Comparison of ENCODE assay signal across 28 cellular contexts in genomic region chr11:95671768-95672167, GRCh38.
DNase-seq lines count a peak whose midpoint lies in the region; ATAC-seq, FAIRE-seq and TF ChIP-seq lines count a peak whose summit lies in the region.
"Had no signal": no experiment of that assay in that cellular context is flagged by ENCODE, and none has a peak within 500 bp of the region (broad histone marks: within the 10 kb centered on the region; RNA-seq: fewer than 3 reads in every experiment).

No MANE protein-coding gene starts in this region.

- intact Hi-C loops in left lung (cut with DNase I), result no loop called here

- H4K8ac ChIP-seq in trophoblast cell (ENCODE audit: low read depth, low read length) (no peak overlapping the region), H9 (replicated peaks; ENCODE audit: insufficient read length, low read depth, low read length) (no peak overlapping the region)

- H3K4me3 ChIP-seq in AG10803 (ENCODE audit: low read length) (no peak overlapping the region), left lung (no peak overlapping the region), trophoblast cell (ENCODE audit: low read depth, low read length) (no peak overlapping the region)
- H3K4me3 ChIP-seq: K562, psoas muscle, SJSA1, testis, uterus had no signal

- H3K23me2 ChIP-seq in H9 (ENCODE audit: insufficient read length, low read depth, low read length, poor library complexity, severe bottlenecking), result no peaks in the 10 kb centered on the region

- no peak overlapping the region for H4K12ac ChIP-seq in trophoblast cell (ENCODE audit: low read depth, low read length)

- H2BK5ac ChIP-seq in trophoblast cell (ENCODE audit: low read depth, low read length, poor library complexity), result no peak overlapping the region
- no peak overlapping the region for H2BK5ac ChIP-seq in H9 (ENCODE audit: insufficient read length, low read length)

- H2BK12ac ChIP-seq in trophoblast cell (ENCODE audit: low read length) (no peak overlapping the region), H9 (ENCODE audit: insufficient read length, low read depth, low read length) (no peak overlapping the region)

- no peak overlapping the region for H4K5ac ChIP-seq in H9 (ENCODE audit: insufficient read length, low read depth, low read length)

- WGBS in trophoblast cell (ENCODE audit: extremely low coverage, insufficient coverage, insufficient read length), result no CpG with 5 or more reads among the region's 2 CpGs
- WGBS in H9 (ENCODE audit: extremely low coverage, insufficient read length, low lambda C conversion rate), result no CpG with 5 or more reads among the region's 2 CpGs

- H3K9ac ChIP-seq in trophoblast cell (ENCODE audit: low read length), result no peak overlapping the region
- no peak overlapping the region for H3K9ac ChIP-seq in H9 (ENCODE audit: extremely low read depth, insufficient read length, low read length)

- ATAC-seq in left lung, result peak; percentile 35
- ATAC-seq: activated naive CD8-positive, alpha-beta T cell treated with anti-CD3 and anti-CD28 coated beads, Interleukin-2, amount 50 U/mL, for 24 hours; effector memory CD8-positive, alpha-beta T cell; esophagus mucosa; K562; Panc1; psoas muscle had no signal

- H2BK15ac ChIP-seq in H9 (ENCODE audit: low read depth, low read length), result no peak overlapping the region

- no peak for TF ChIP-seq CTCF in AG10803 (conservative IDR thresholded peaks at IDR 0.05; ENCODE audit: low read length)
- no peak for TF ChIP-seq CTCF in left lung (IDR thresholded peaks at IDR 0.05)
- no peak for TF ChIP-seq CTCF in HFFc6 (IDR thresholded peaks at IDR 0.05)
- no peak for TF ChIP-seq CTCF in H9 (conservative IDR thresholded peaks at IDR 0.05)

- H3K23ac ChIP-seq in trophoblast cell (ENCODE audit: low read length), result no peak overlapping the region
- no peak overlapping the region for H3K23ac ChIP-seq in H9 (ENCODE audit: insufficient read length, low read depth, low read length)

- DNase-seq in AG10803 (ENCODE audit: low read depth) (peak; percentile 81), NCI-H1694 treated with DMSO at 0.1 percent for 48 hours (lab: John Stamatoyannopoulos, UW) (peak; percentile 72), left lung (no peak), HFFc6 (no peak), trophoblast cell (no peak), H9 (no peak)
- no peak for DNase-seq in stimulated activated naive CD4-positive, alpha-beta T cell (lab: John Stamatoyannopoulos, UW)
- DNase-seq: activated CD4-positive, alpha-beta T cell treated with anti-CD3 and anti-CD28 coated beads for 48 hours; activated gamma-delta T cell treated with Interleukin-2 at 50 U/mL for 16 hours; activated naive CD8-positive, alpha-beta T cell treated with anti-CD3 and anti-CD28 coated beads, Interleukin-2, amount 50 U/mL, for 24 hours; activated T-cell treated with anti-CD3 and anti-CD28 coated beads, Interleukin-2, amount 50 U/mL, for 24 hours; effector memory CD8-positive, alpha-beta T cell; kidney glomerular epithelial cell; mammary epithelial cell; NCI-H1436; NCI-H524 treated with DMSO at 0.1 percent for 48 hours; psoas muscle; testis; uterus had no signal

- no peaks in the 10 kb centered on the region for H3K27me3 ChIP-seq in left lung
- no peaks in the 10 kb centered on the region for H3K27me3 ChIP-seq in trophoblast cell (ENCODE audit: insufficient read depth, low read length)
- no peaks in the 10 kb centered on the region for H3K27me3 ChIP-seq in H9 (ENCODE audit: insufficient read depth, low read length)
- H3K27me3 ChIP-seq: SJSA1, testis, uterus had no signal

- no peaks in the 10 kb centered on the region for H3K9me3 ChIP-seq in left lung
- no peaks in the 10 kb centered on the region for H3K9me3 ChIP-seq in trophoblast cell (ENCODE audit: insufficient read depth, low read depth, low read length)
- no peaks in the 10 kb centered on the region for H3K9me3 ChIP-seq in H9 (ENCODE audit: control insufficient read depth, low read depth, low read length)
- H3K9me3 ChIP-seq: psoas muscle, SJSA1, testis, uterus had no signal

- H3K27ac Mint-ChIP-seq in HFFc6, result no peak overlapping the region
- no peak overlapping the region for H3K27ac Mint-ChIP-seq in H9
- H3K27ac Mint-ChIP-seq: activated naive CD8-positive, alpha-beta T cell treated with anti-CD3 and anti-CD28 coated beads, Interleukin-2, amount 50 U/mL, for 24 hours; activated T-cell treated with anti-CD3 and anti-CD28 coated beads, Interleukin-2, amount 50 U/mL, for 24 hours; CD14-positive monocyte; effector memory CD8-positive, alpha-beta T cell; T-helper 1 cell treated with Interleukin-12 subunit alpha and Interleukin-12 subunit beta and Interleukin-4 antibody, amounts not matched to agents 30 μg/mL and 1 μg/mL, for 36 hours had no signal

- no peak overlapping the region for H3K4me3 Mint-ChIP-seq in HFFc6
- no peak overlapping the region for H3K4me3 Mint-ChIP-seq in H9
- H3K4me3 Mint-ChIP-seq: activated naive CD8-positive, alpha-beta T cell treated with anti-CD3 and anti-CD28 coated beads, Interleukin-2, amount 50 U/mL, for 24 hours; activated T-cell treated with anti-CD3 and anti-CD28 coated beads, Interleukin-2, amount 50 U/mL, for 24 hours; CD14-positive monocyte; effector memory CD8-positive, alpha-beta T cell; T-helper 1 cell treated with Interleukin-12 subunit alpha and Interleukin-12 subunit beta and Interleukin-4 antibody, amounts not matched to agents 30 μg/mL and 1 μg/mL, for 36 hours had no signal

- no peak overlapping the region for H2BK20ac ChIP-seq in H9 (ENCODE audit: low read depth, low read length, poor library complexity, severe bottlenecking)

- H3K27me3 Mint-ChIP-seq in HFFc6 (ENCODE audit: insufficient read depth) (peaks cover 2% of the 10 kb centered on the region), H9 (ENCODE audit: low read depth) (no peaks in the 10 kb centered on the region; the same call in 1 of the 2 replicates)
- H3K27me3 Mint-ChIP-seq: activated naive CD8-positive, alpha-beta T cell treated with anti-CD3 and anti-CD28 coated beads, Interleukin-2, amount 50 U/mL, for 24 hours; activated T-cell treated with anti-CD3 and anti-CD28 coated beads, Interleukin-2, amount 50 U/mL, for 24 hours; effector memory CD8-positive, alpha-beta T cell had no signal

- H3K79me1 ChIP-seq in trophoblast cell (ENCODE audit: low read length) (no peaks in the 10 kb centered on the region), H9 (ENCODE audit: insufficient read depth, low read depth, low read length, poor library complexity, severe bottlenecking) (no peaks in the 10 kb centered on the region)

- H2AFZ ChIP-seq in trophoblast cell (ENCODE audit: insufficient read depth, low read length, poor library complexity) (no peak overlapping the region), H9 (ENCODE audit: low read length) (no peak overlapping the region)

- H3K4me1 ChIP-seq in left lung (no peaks in the 10 kb centered on the region), trophoblast cell (ENCODE audit: control insufficient read depth in 1 of 2, insufficient read depth in 2 of 2, low read length in 2 of 2) (no peaks in the 10 kb centered on the region), H9 (ENCODE audit: insufficient read depth, low read length) (no peaks in the 10 kb centered on the region)
- H3K4me1 ChIP-seq: psoas muscle, SJSA1, testis, uterus had no signal

- H3K4ac ChIP-seq in trophoblast cell (ENCODE audit: low read depth, low read length) (no peak overlapping the region), H9 (ENCODE audit: low read depth, low read length) (no peak overlapping the region)

- no peak overlapping the region for H2AK5ac ChIP-seq in trophoblast cell (ENCODE audit: low read length)
- no peak overlapping the region for H2AK5ac ChIP-seq in H9 (ENCODE audit: insufficient read length, low read length)

- no peak overlapping the region for H3K56ac ChIP-seq in H9 (ENCODE audit: insufficient read length, low read depth, low read length)

- H3K36me3 Mint-ChIP-seq in HFFc6 (ENCODE audit: low read depth) (no peaks in the 10 kb centered on the region), H9 (ENCODE audit: insufficient read depth in 1 of 3, low read depth in 3 of 3) (no peaks in the 10 kb centered on the region)
- H3K36me3 Mint-ChIP-seq: CD14-positive monocyte had no signal

- H3K4me2 ChIP-seq in trophoblast cell (ENCODE audit: low read length) (no peak overlapping the region), H9 (ENCODE audit: insufficient read depth, insufficient read length, low read length) (no peak overlapping the region)

- H3K9me3 Mint-ChIP-seq in HFFc6 (no peaks in the 10 kb centered on the region), H9 (no peaks in the 10 kb centered on the region)
- H3K9me3 Mint-ChIP-seq: CD14-positive monocyte; effector memory CD8-positive, alpha-beta T cell had no signal

- no peak overlapping the region for H3K27ac ChIP-seq in left lung
- no peak overlapping the region for H3K27ac ChIP-seq in trophoblast cell (ENCODE audit: low read depth, low read length)
- no peak overlapping the region for H3K27ac ChIP-seq in H9 (ENCODE audit: insufficient read length, low read depth, low read length)
- H3K27ac ChIP-seq: psoas muscle, SJSA1, testis had no signal

- no peak overlapping the region for H3K18ac ChIP-seq in trophoblast cell (ENCODE audit: low read length)
- no peak overlapping the region for H3K18ac ChIP-seq in H9 (ENCODE audit: insufficient read length, low read depth, low read length)

- peak; percentile 86 for FAIRE-seq in endometrium (lab: Jason Lieb, UNC)
- FAIRE-seq: colon, D721Med, K562 had no signal

- H3K4me1 Mint-ChIP-seq in HFFc6 (ENCODE audit: low read depth), result no peaks in the 10 kb centered on the region
- peaks cover 13 to 17% of the 10 kb centered on the region in 2 experiments for H3K4me1 Mint-ChIP-seq in H9

- H3K14ac ChIP-seq in trophoblast cell (ENCODE audit: low read length), result no peak overlapping the region
- H3K14ac ChIP-seq in H9 (ENCODE audit: insufficient read depth, low read length), result no peak overlapping the region

- H4K91ac ChIP-seq in trophoblast cell (ENCODE audit: low read depth, low read length) (no peak overlapping the region), H9 (ENCODE audit: insufficient read length, low read depth, low read length) (no peak overlapping the region)

- H3K36me3 ChIP-seq in left lung, result no peaks in the 10 kb centered on the region
- no peaks in the 10 kb centered on the region for H3K36me3 ChIP-seq in trophoblast cell (ENCODE audit: control insufficient read depth in 1 of 2, insufficient read depth in 2 of 2, low read length in 2 of 2)
- H3K36me3 ChIP-seq: SJSA1, uterus had no signal

- no peak overlapping the region for H3T11ph ChIP-seq in H9 (ENCODE audit: low read length)

- no peaks in the 10 kb centered on the region for H4K20me1 ChIP-seq in H9 (ENCODE audit: control insufficient read depth, insufficient read depth, insufficient read length)

- H2BK120ac ChIP-seq in trophoblast cell (ENCODE audit: insufficient read depth, low read length, poor library complexity) (no peak overlapping the region), H9 (ENCODE audit: low read depth, low read length, poor library complexity, severe bottlenecking) (no peak overlapping the region)

- H3K79me2 ChIP-seq in trophoblast cell (ENCODE audit: control insufficient read depth, insufficient read depth, low read length, poor library complexity) (no peaks in the 10 kb centered on the region), H9 (ENCODE audit: insufficient read depth, low read length) (no peaks in the 10 kb centered on the region)

Comparison
In these comparisons a context has a peak if more than half of its experiments do, and no peak if none do; other contexts are left out.
1. DNase-seq: peak in AG10803 (single experiment) and NCI-H1694 treated with DMSO at 0.1 percent for 48 hours (single experiment); none in left lung (0 of 2), HFFc6 (single experiment), stimulated activated naive CD4-positive, alpha-beta T cell (0 of 6), trophoblast cell (0 of 2) and H9 (single experiment).